Comparison of ENCODE assay signal across 25 cellular contexts in the genomic region with DNA sequence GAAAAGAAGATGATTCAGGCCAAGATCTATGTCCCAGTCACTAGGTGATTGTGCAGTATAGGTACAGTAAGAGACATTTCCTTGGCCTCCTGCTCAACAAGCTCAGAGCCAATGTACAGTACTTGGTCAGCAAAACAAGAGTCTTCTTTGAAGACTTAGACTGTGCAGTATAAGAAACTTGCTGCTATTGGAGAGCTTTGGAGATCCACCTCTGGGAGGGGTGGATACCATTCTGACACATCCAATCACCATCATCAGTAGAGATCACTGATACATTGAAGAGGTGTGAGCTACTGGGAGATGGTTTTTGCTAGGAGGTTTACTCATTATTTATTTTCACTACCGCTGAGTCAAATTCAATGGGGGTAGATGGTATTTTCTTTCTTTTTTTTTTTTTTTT.
"Had no signal": no experiment of that assay in that cellular context is flagged by ENCODE, and none has a peak within 500 bp of the region (broad histone marks: within the 10 kb centered on the region; RNA-seq: fewer than 3 reads in every experiment).

No MANE protein-coding gene starts in this region.

- H3K36me3 ChIP-seq: Peyer's patch, SJCRH30 had no signal

- H3K27ac ChIP-seq: Peyer's patch, RWPE1, SJCRH30, VCaP had no signal

- H3K9ac ChIP-seq: SK-N-SH had no signal

- H3K9me3 Mint-ChIP-seq: central memory CD8-positive, alpha-beta T cell had no signal

- DNase-seq: activated CD4-positive, alpha-beta T cell treated with anti-CD3 and anti-CD28 coated beads for 48 hours; activated CD4-positive, alpha-beta T cell treated with anti-CD3 and anti-CD28 coated beads, Interleukin-2, amount 50 U/mL, for 48 hours; activated CD4-positive, CD25-positive, alpha-beta regulatory T cell; activated effector memory CD4-positive, alpha-beta T cell treated with Interleukin-2 at 50 U/mL for 16 hours; activated naive CD4-positive, alpha-beta T cell treated with Interleukin-2 at 50 U/mL for 16 hours; activated T-cell treated with anti-CD3 and anti-CD28 coated beads for 4 hours; amygdala; MM.1S; NCI-H1105; NCI-H1436; NCI-H1694 treated with DMSO at 0.1 percent for 48 hours; NCI-H2081; NCI-H446; NCI-H524; Peyer's patch; Right ventricle myocardium superior; SJCRH30; SK-N-SH; T-helper 1 cell had no signal

- H3K9me3 ChIP-seq: Peyer's patch, SK-N-SH had no signal

- H3K27me3 ChIP-seq: Peyer's patch, SJCRH30 had no signal

- H3K4me3 ChIP-seq: Peyer's patch, SJCRH30 had no signal

- H3K27me3 Mint-ChIP-seq: brain; central memory CD8-positive, alpha-beta T cell had no signal

- H3K4me3 Mint-ChIP-seq: activated naive CD8-positive, alpha-beta T cell; brain; central memory CD8-positive, alpha-beta T cell had no signal

- H3K27ac Mint-ChIP-seq: activated naive CD8-positive, alpha-beta T cell; brain had no signal

- H3K4me1 ChIP-seq: Peyer's patch had no signal

- H3K4me2 ChIP-seq: SK-N-SH had no signal

- FAIRE-seq: astrocyte had no signal
